2 cellular contexts compared by ENCODE assay signal in the genomic region with DNA sequence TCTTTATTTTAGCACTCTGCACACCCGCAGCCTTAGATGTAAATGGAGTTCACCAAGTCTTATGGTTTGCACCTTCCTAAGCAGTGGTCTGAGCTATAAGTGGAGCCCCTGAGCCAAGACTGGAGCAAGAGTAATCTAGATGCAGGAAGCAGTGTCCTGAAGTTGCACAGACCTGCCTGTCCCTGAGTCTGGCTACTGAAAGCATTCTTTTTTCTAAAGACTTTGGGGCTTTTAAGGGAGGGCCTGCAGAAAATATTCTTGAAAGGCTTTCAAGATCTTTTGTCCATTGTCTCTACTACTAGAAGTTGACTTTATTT.
TF ChIP-seq lines count a peak whose summit lies in the region.

No MANE protein-coding gene starts in this region.

TF ChIP-seq in A549, 52 proteins besides CTCF, POLR2A, EP300 and RAD21 (continued from another document):
- TF ChIP-seq HOXB13 (CRISPR knock-in tag; IDR thresholded peaks at IDR 0.05; ENCODE audit: low read depth) (no peak), CHD4 (IDR thresholded peaks at IDR 0.05; ENCODE audit: borderline replicate concordance) (no peak), HDAC2 (IDR thresholded peaks at IDR 0.05) (no peak), CBX2 (IDR thresholded peaks at IDR 0.05; ENCODE audit: borderline replicate concordance, low read depth) (no peak), RFX5 (IDR thresholded peaks at IDR 0.05) (no peak)
- TF ChIP-seq, protein P1, sequence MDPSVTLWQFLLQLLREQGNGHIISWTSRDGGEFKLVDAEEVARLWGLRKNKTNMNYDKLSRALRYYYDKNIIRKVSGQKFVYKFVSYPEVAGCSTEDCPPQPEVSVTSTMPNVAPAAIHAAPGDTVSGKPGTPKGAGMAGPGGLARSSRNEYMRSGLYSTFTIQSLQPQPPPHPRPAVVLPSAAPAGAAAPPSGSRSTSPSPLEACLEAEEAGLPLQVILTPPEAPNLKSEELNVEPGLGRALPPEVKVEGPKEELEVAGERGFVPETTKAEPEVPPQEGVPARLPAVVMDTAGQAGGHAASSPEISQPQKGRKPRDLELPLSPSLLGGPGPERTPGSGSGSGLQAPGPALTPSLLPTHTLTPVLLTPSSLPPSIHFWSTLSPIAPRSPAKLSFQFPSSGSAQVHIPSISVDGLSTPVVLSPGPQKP (IDR thresholded peaks at IDR 0.05; ENCODE audit: low read depth, low read length): no peak
- TF ChIP-seq, protein P2, sequence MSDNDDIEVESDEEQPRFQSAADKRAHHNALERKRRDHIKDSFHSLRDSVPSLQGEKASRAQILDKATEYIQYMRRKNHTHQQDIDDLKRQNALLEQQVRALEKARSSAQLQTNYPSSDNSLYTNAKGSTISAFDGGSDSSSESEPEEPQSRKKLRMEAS (IDR thresholded peaks at IDR 0.05): no peak
- TF ChIP-seq, protein P3, sequence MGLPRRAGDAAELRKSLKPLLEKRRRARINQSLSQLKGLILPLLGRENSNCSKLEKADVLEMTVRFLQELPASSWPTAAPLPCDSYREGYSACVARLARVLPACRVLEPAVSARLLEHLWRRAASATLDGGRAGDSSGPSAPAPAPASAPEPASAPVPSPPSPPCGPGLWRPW (IDR thresholded peaks at IDR 0.05): no peak

TF ChIP-seq in SK-N-SH treated with all-trans-retinoic acid at 6 μM for 48 hours, 23 proteins besides CTCF, POLR2A, EP300 and RAD21 (continued from another document):
- TF ChIP-seq, protein P4, sequence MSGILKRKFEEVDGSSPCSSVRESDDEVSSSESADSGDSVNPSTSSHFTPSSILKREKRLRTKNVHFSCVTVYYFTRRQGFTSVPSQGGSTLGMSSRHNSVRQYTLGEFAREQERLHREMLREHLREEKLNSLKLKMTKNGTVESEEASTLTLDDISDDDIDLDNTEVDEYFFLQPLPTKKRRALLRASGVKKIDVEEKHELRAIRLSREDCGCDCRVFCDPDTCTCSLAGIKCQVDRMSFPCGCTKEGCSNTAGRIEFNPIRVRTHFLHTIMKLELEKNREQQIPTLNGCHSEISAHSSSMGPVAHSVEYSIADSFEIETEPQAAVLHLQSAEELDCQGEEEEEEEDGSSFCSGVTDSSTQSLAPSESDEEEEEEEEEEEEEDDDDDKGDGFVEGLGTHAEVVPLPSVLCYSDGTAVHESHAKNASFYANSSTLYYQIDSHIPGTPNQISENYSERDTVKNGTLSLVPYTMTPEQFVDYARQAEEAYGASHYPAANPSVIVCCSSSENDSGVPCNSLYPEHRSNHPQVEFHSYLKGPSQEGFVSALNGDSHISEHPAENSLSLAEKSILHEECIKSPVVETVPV (CRISPR knock-in tag; IDR thresholded peaks at IDR 0.05): no peak
- TF ChIP-seq ZNF565 (CRISPR knock-in tag; conservative IDR thresholded peaks at IDR 0.05; ENCODE audit: low read depth): no peak
